Comparison of ENCODE assay signal across 10 cellular contexts in genomic region chr3:116445291-116445841, GRCh38. TPM values are rescaled to one million over a fixed set of nuclear protein-coding genes. Genes with fewer than 3 reads are reported as not detected.
A peak's percentile ranks its signal among the peaks of the same experiment; 100 is the strongest.
DNase-seq lines count a peak whose midpoint lies in the region; ATAC-seq and TF ChIP-seq lines count a peak whose summit lies in the region.
"Had no signal": no experiment of that assay in that cellular context is flagged by ENCODE, and none has a peak within 500 bp of the region (broad histone marks: within the 10 kb centered on the region; RNA-seq: fewer than 3 reads in every experiment).

TSS of gene LSAMP (minus strand) at chr3:116445487.

- H3K9me3 Mint-ChIP-seq in nephron progenitor cell (no peaks in the 10 kb centered on the region), HFFc6 (peaks cover 35% of the 10 kb centered on the region)
- no peaks in the 10 kb centered on the region for H3K9me3 Mint-ChIP-seq in activated T-helper 2 cell treated with anti-CD3 and anti-CD28 coated beads, Interferon-gamma antibody, Interleukin-2, Interleukin-4, amounts not matched to agents 10 μg/mL and 5 μg/mL and 100 μg/mL, durations not matched to agents 14 hours and 24 hours and 36 hours

- H3K36me3 Mint-ChIP-seq in nephron progenitor cell (ENCODE audit: low read depth) (no peaks in the 10 kb centered on the region), HFFc6 (ENCODE audit: low read depth) (no peaks in the 10 kb centered on the region)
- H3K36me3 Mint-ChIP-seq in activated T-helper 2 cell treated with anti-CD3 and anti-CD28 coated beads, Interferon-gamma antibody, Interleukin-2, Interleukin-4, amounts not matched to agents 10 μg/mL and 5 μg/mL and 100 μg/mL, durations not matched to agents 14 hours and 24 hours and 36 hours (ENCODE audit: low read depth), result no peaks in the 10 kb centered on the region

- H3K36me3 ChIP-seq in BJ (ENCODE audit: control insufficient read depth, insufficient read depth, low read length), result no peaks in the 10 kb centered on the region

- ATAC-seq in GM19324 (IDR thresholded peaks at IDR 0.05; ENCODE audit: low FRiP score, unreplicated experiment) (no peak), esophagus mucosa (no peak)
- ATAC-seq: body of pancreas had no signal

- POLR2A ChIA-PET in BJ (lab: Charles Lee), result no interaction called here

- H3K4me1 Mint-ChIP-seq in nephron progenitor cell (peaks cover 66% of the 10 kb centered on the region), HFFc6 (ENCODE audit: low read depth) (no peaks in the 10 kb centered on the region)
- no peaks in the 10 kb centered on the region for H3K4me1 Mint-ChIP-seq in activated T-helper 2 cell treated with anti-CD3 and anti-CD28 coated beads, Interferon-gamma antibody, Interleukin-2, Interleukin-4, amounts not matched to agents 10 μg/mL and 5 μg/mL and 100 μg/mL, durations not matched to agents 14 hours and 24 hours and 36 hours (ENCODE audit: low read depth)

- intact Hi-C loops in activated T-helper 2 cell treated with anti-CD3 and anti-CD28 coated beads, Interferon-gamma antibody, Interleukin-2, Interleukin-4, amounts not matched to agents 10 μg/mL and 5 μg/mL and 100 μg/mL, durations not matched to agents 14 hours and 24 hours and 36 hours (cut with micrococcal nuclease), result no loop called here

- TF ChIP-seq CTCF in BJ (IDR thresholded peaks at IDR 0.05; ENCODE audit: insufficient read depth, low read depth, low read length), result no peak
- no peak for TF ChIP-seq CTCF in fibroblast of mammary gland (conservative IDR thresholded peaks at IDR 0.05; ENCODE audit: control insufficient read depth, insufficient read depth, low read depth, low read length)
- no peak for TF ChIP-seq CTCF in nephron progenitor cell (IDR thresholded peaks at IDR 0.05)
- TF ChIP-seq CTCF in HFFc6 (IDR thresholded peaks at IDR 0.05), result no peak

- H3K4me3 ChIP-seq in BJ (ENCODE audit: low read depth, low read length), result peak within 1 kb of the TSS; percentile 5
- peak within 1 kb of the TSS; percentile 34 for H3K4me3 ChIP-seq in fibroblast of mammary gland (ENCODE audit: control insufficient read depth, low read depth, low read length)
- H3K4me3 ChIP-seq: body of pancreas had no signal

- H3K27me3 Mint-ChIP-seq in nephron progenitor cell (ENCODE audit: low read depth, poor library complexity) (no peaks in the 10 kb centered on the region), HFFc6 (ENCODE audit: insufficient read depth) (no peaks in the 10 kb centered on the region; the same call in 1 of the 2 replicates)
- H3K27me3 Mint-ChIP-seq in activated T-helper 2 cell treated with anti-CD3 and anti-CD28 coated beads, Interferon-gamma antibody, Interleukin-2, Interleukin-4, amounts not matched to agents 10 μg/mL and 5 μg/mL and 100 μg/mL, durations not matched to agents 14 hours and 24 hours and 36 hours (ENCODE audit: low read depth), result peaks cover 12% of the 10 kb centered on the region

- DNase-seq in BJ (ENCODE audit: low read depth) (no peak), NCI-H524 treated with DMSO at 0.1 percent for 48 hours (lab: John Stamatoyannopoulos, UW) (peak; percentile 71), fibroblast of mammary gland (ENCODE audit: low read depth) (no peak), nephron progenitor cell (peak; percentile 62), HFFc6 (no peak)
- DNase-seq in activated T-helper 2 cell treated with anti-CD3 and anti-CD28 coated beads, Interferon-gamma antibody, Interleukin-2, Interleukin-4, amounts not matched to agents 10 μg/mL and 5 μg/mL and 100 μg/mL, durations not matched to agents 14 hours and 24 hours and 36 hours (ENCODE audit: low spot score), result no peak

- H3K4me3 Mint-ChIP-seq in nephron progenitor cell, result peak within 1 kb of the TSS; percentile 96
- H3K4me3 Mint-ChIP-seq in HFFc6, result no peak within 1 kb of the TSS
- no peak within 1 kb of the TSS for H3K4me3 Mint-ChIP-seq in activated T-helper 2 cell treated with anti-CD3 and anti-CD28 coated beads, Interferon-gamma antibody, Interleukin-2, Interleukin-4, amounts not matched to agents 10 μg/mL and 5 μg/mL and 100 μg/mL, durations not matched to agents 14 hours and 24 hours and 36 hours (ENCODE audit: low read depth)

- H3K27ac Mint-ChIP-seq in nephron progenitor cell, result peak within 1 kb of the TSS; percentile 80
- H3K27ac Mint-ChIP-seq in HFFc6, result no peak within 1 kb of the TSS
- no peak within 1 kb of the TSS for H3K27ac Mint-ChIP-seq in activated T-helper 2 cell treated with anti-CD3 and anti-CD28 coated beads, Interferon-gamma antibody, Interleukin-2, Interleukin-4, amounts not matched to agents 10 μg/mL and 5 μg/mL and 100 μg/mL, durations not matched to agents 14 hours and 24 hours and 36 hours

- CTCF ChIA-PET in BJ (lab: Yijun Ruan, JAX), result no interaction called here

- no peaks in the 10 kb centered on the region for H3K27me3 ChIP-seq in BJ (ENCODE audit: control insufficient read depth, insufficient read depth, low read length)
- H3K27me3 ChIP-seq: body of pancreas had no signal

RNA-seq across cellular contexts. Expression of gene LSAMP, which starts in this region (rescaled TPM):
- 1.5 and 2.7 TPM in 2 replicates for polyA plus RNA-seq in BJ (2011; rRNA removed)
- 2.2 and 2.4 TPM in 2 replicates for polyA minus RNA-seq in BJ (2011; rRNA and poly(A)+ RNA removed)
- total RNA-seq in HFFc6 (2021; fragmentation: NEBNext Ultra II Directional; extraction: Animal tissue kit (Norgen Biotek cat#: 25700)), result not detected
- total RNA-seq in activated T-helper 2 cell treated with anti-CD3 and anti-CD28 coated beads, Interferon-gamma antibody, Interleukin-2, Interleukin-4, amounts not matched to agents 10 μg/mL and 5 μg/mL and 100 μg/mL, durations not matched to agents 14 hours and 24 hours and 36 hours, result not detected in 2 replicates
- total RNA-seq in esophagus mucosa, result 0.28 TPM
- total RNA-seq: LHCN-M2 had no signal

Comparison
In these comparisons a context has a peak if more than half of its experiments do, and no peak if none do; other contexts are left out.
1. DNase-seq: peak in NCI-H524 treated with DMSO at 0.1 percent for 48 hours (single experiment) and nephron progenitor cell (single experiment); none in BJ (single experiment), fibroblast of mammary gland (single experiment), HFFc6 (single experiment) and activated T-helper 2 cell treated with anti-CD3 and anti-CD28 coated beads, Interferon-gamma antibody, Interleukin-2, Interleukin-4, amounts not matched to agents 10 μg/mL and 5 μg/mL and 100 μg/mL, durations not matched to agents 14 hours and 24 hours and 36 hours (single experiment).